Comparison of ENCODE assay signal across 1 cellular context in the genomic region with DNA sequence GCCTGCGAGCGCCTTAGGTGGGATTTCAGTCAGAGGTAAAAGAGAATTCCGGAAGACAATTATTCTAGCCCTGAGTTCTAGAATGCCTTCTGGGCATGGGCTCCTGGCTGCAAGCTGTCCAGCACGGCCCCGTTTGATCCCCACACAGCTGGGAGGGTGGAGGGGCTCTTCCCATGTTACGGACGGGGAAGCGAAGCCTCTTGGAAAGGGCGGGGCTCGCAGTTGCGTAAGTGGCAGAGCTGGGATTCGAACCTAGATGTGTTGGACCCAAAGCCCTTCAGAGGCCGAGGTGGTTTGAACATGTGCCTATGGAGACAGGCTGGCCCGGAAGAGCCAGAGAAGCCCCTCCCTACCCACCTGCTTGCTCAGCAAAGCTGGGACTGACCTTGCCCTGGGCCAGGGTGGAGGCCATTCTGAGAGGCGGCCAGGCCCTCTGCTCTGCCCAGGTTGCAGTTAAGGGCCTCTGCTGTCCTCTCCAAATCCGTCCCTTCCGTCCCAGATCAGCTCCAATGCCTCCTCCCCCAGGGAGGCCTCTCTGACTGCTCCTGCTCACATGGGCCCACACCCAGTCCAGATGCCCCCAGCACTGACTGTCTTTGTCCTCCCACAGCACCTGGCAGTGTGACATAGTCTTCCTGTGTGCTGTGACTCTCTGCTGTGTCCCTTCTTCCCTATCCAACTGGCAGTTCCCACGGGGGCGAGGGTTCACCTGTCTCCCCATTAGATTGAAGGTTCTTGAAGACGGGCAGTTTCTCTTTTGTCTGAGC.
A peak's percentile ranks its signal among the peaks of the same experiment; 100 is the strongest.
TF ChIP-seq lines count a peak whose summit lies in the region.

No MANE protein-coding gene starts in this region.

TF ChIP-seq in HepG2, 621 proteins besides CTCF, POLR2A, EP300 and RAD21:
- TF ChIP-seq NRL (CRISPR knock-in tag; IDR thresholded peaks at IDR 0.05; ENCODE audit: borderline replicate concordance) (0 out of 2 replicates have a peak, but pooled peaks have one; percentile 53), SAP130 (CRISPR knock-in tag; IDR thresholded peaks at IDR 0.05; ENCODE audit: low read depth) (0 out of 2 replicates have a peak, but pooled peaks have one; percentile 5), CEBPB (IDR thresholded peaks at IDR 0.05; ENCODE audit: borderline replicate concordance, low read depth, low read length) (peak; percentile 45; the same call in 1 of the 2 replicates), ZFP36 (IDR thresholded peaks at IDR 0.05; ENCODE audit: borderline replicate concordance, low read depth, low read length, partially characterized antibody) (peak; percentile 74), ARNTL (CRISPR knock-in tag; IDR thresholded peaks at IDR 0.05) (no peak), ZNF768 (CRISPR knock-in tag; IDR thresholded peaks at IDR 0.05) (peak; percentile 47; the same call in 1 of the 2 replicates)
- TF ChIP-seq, protein P1, sequence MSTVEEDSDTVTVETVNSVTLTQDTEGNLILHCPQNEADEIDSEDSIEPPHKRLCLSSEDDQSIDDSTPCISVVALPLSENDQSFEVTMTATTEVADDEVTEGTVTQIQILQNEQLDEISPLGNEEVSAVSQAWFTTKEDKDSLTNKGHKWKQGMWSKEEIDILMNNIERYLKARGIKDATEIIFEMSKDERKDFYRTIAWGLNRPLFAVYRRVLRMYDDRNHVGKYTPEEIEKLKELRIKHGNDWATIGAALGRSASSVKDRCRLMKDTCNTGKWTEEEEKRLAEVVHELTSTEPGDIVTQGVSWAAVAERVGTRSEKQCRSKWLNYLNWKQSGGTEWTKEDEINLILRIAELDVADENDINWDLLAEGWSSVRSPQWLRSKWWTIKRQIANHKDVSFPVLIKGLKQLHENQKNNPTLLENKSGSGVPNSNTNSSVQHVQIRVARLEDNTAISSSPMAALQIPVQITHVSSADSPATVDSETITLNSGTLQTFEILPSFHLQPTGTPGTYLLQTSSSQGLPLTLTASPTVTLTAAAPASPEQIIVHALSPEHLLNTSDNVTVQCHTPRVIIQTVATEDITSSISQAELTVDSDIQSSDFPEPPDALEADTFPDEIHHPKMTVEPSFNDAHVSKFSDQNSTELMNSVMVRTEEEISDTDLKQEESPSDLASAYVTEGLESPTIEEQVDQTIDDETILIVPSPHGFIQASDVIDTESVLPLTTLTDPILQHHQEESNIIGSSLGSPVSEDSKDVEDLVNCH (CRISPR knock-in tag; IDR thresholded peaks at IDR 0.05): no peak
TF ChIP-seq in HepG2: peak in this region for 5.
